In the genomic region with DNA sequence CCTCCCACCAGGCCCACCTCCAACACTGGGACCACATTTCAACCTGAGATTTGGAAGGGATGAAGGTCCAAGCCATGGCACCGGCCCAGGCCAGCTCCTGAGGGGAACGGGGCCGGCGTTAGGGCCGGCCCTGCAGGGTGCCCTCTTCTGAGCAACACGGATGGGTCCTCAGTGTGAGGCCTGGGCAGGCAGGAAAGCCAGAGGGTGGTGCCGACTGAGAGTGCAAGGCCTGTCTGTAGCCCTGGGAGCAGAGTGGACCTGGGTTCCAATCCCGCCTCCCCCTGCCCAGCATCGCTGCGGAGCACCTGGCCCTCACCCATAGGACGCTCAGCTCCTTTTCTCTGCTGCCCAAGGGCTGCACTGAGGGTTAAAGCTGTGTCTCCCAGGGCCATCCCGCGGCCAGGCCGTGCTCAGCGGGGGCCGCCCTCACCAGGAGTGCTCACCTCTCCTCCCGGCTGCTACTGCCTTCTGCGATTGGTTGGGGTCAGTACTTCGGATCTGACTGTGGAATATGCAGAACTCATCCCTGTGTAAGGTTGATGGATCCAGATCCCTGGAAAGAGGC, we compare ENCODE assay signal across 1 cellular context.
TF ChIP-seq lines count a peak whose summit lies in the region.

No MANE protein-coding gene starts in this region.

TF ChIP-seq in H1, 55 proteins besides CTCF, POLR2A, EP300 and RAD21:
- TF ChIP-seq GTF2F1 (IDR thresholded peaks at IDR 0.05; ENCODE audit: borderline replicate concordance, low read depth, low read length) (no peak), TCF12 (IDR thresholded peaks at IDR 0.05; ENCODE audit: low read depth, low read length) (no peak), GABPA (IDR thresholded peaks at IDR 0.05; ENCODE audit: borderline replicate concordance, insufficient read depth, low read length) (no peak), BACH1 (IDR thresholded peaks at IDR 0.05; ENCODE audit: low read length) (no peak), SUZ12 (IDR thresholded peaks at IDR 0.05; ENCODE audit: low read length) (no peak), SP4 (IDR thresholded peaks at IDR 0.05; ENCODE audit: low read length) (no peak), KDM5A (IDR thresholded peaks at IDR 0.05; ENCODE audit: low read length) (no peak), PHF8 (conservative IDR thresholded peaks at IDR 0.05; ENCODE audit: low read depth, low read length) (no peak), TEAD4 (IDR thresholded peaks at IDR 0.05; ENCODE audit: low read depth, low read length) (no peak), SIRT6 (IDR thresholded peaks at IDR 0.05; ENCODE audit: low read length) (no peak), ZNF274 (IDR thresholded peaks at IDR 0.05; ENCODE audit: borderline replicate concordance, extremely low read depth, low read length) (no peak), FOSL1 (IDR thresholded peaks at IDR 0.05; ENCODE audit: insufficient read depth, low read depth, low read length) (no peak), CBX5 (IDR thresholded peaks at IDR 0.05; ENCODE audit: low read depth, low read length) (no peak)
- TF ChIP-seq, protein P1, sequence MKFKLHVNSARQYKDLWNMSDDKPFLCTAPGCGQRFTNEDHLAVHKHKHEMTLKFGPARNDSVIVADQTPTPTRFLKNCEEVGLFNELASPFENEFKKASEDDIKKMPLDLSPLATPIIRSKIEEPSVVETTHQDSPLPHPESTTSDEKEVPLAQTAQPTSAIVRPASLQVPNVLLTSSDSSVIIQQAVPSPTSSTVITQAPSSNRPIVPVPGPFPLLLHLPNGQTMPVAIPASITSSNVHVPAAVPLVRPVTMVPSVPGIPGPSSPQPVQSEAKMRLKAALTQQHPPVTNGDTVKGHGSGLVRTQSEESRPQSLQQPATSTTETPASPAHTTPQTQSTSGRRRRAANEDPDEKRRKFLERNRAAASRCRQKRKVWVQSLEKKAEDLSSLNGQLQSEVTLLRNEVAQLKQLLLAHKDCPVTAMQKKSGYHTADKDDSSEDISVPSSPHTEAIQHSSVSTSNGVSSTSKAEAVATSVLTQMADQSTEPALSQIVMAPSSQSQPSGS (IDR thresholded peaks at IDR 0.05; ENCODE audit: low read length), result no peak
- TF ChIP-seq, protein P2, sequence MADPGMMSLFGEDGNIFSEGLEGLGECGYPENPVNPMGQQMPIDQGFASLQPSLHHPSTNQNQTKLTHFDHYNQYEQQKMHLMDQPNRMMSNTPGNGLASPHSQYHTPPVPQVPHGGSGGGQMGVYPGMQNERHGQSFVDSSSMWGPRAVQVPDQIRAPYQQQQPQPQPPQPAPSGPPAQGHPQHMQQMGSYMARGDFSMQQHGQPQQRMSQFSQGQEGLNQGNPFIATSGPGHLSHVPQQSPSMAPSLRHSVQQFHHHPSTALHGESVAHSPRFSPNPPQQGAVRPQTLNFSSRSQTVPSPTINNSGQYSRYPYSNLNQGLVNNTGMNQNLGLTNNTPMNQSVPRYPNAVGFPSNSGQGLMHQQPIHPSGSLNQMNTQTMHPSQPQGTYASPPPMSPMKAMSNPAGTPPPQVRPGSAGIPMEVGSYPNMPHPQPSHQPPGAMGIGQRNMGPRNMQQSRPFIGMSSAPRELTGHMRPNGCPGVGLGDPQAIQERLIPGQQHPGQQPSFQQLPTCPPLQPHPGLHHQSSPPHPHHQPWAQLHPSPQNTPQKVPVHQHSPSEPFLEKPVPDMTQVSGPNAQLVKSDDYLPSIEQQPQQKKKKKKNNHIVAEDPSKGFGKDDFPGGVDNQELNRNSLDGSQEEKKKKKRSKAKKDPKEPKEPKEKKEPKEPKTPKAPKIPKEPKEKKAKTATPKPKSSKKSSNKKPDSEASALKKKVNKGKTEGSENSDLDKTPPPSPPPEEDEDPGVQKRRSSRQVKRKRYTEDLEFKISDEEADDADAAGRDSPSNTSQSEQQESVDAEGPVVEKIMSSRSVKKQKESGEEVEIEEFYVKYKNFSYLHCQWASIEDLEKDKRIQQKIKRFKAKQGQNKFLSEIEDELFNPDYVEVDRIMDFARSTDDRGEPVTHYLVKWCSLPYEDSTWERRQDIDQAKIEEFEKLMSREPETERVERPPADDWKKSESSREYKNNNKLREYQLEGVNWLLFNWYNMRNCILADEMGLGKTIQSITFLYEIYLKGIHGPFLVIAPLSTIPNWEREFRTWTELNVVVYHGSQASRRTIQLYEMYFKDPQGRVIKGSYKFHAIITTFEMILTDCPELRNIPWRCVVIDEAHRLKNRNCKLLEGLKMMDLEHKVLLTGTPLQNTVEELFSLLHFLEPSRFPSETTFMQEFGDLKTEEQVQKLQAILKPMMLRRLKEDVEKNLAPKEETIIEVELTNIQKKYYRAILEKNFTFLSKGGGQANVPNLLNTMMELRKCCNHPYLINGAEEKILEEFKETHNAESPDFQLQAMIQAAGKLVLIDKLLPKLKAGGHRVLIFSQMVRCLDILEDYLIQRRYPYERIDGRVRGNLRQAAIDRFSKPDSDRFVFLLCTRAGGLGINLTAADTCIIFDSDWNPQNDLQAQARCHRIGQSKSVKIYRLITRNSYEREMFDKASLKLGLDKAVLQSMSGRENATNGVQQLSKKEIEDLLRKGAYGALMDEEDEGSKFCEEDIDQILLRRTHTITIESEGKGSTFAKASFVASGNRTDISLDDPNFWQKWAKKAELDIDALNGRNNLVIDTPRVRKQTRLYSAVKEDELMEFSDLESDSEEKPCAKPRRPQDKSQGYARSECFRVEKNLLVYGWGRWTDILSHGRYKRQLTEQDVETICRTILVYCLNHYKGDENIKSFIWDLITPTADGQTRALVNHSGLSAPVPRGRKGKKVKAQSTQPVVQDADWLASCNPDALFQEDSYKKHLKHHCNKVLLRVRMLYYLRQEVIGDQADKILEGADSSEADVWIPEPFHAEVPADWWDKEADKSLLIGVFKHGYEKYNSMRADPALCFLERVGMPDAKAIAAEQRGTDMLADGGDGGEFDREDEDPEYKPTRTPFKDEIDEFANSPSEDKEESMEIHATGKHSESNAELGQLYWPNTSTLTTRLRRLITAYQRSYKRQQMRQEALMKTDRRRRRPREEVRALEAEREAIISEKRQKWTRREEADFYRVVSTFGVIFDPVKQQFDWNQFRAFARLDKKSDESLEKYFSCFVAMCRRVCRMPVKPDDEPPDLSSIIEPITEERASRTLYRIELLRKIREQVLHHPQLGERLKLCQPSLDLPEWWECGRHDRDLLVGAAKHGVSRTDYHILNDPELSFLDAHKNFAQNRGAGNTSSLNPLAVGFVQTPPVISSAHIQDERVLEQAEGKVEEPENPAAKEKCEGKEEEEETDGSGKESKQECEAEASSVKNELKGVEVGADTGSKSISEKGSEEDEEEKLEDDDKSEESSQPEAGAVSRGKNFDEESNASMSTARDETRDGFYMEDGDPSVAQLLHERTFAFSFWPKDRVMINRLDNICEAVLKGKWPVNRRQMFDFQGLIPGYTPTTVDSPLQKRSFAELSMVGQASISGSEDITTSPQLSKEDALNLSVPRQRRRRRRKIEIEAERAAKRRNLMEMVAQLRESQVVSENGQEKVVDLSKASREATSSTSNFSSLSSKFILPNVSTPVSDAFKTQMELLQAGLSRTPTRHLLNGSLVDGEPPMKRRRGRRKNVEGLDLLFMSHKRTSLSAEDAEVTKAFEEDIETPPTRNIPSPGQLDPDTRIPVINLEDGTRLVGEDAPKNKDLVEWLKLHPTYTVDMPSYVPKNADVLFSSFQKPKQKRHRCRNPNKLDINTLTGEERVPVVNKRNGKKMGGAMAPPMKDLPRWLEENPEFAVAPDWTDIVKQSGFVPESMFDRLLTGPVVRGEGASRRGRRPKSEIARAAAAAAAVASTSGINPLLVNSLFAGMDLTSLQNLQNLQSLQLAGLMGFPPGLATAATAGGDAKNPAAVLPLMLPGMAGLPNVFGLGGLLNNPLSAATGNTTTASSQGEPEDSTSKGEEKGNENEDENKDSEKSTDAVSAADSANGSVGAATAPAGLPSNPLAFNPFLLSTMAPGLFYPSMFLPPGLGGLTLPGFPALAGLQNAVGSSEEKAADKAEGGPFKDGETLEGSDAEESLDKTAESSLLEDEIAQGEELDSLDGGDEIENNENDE (IDR thresholded peaks at IDR 0.05; ENCODE audit: insufficient replicate concordance, low read length), result no peak
